Comparison of ENCODE assay signal across 1 cellular context in the genomic region with DNA sequence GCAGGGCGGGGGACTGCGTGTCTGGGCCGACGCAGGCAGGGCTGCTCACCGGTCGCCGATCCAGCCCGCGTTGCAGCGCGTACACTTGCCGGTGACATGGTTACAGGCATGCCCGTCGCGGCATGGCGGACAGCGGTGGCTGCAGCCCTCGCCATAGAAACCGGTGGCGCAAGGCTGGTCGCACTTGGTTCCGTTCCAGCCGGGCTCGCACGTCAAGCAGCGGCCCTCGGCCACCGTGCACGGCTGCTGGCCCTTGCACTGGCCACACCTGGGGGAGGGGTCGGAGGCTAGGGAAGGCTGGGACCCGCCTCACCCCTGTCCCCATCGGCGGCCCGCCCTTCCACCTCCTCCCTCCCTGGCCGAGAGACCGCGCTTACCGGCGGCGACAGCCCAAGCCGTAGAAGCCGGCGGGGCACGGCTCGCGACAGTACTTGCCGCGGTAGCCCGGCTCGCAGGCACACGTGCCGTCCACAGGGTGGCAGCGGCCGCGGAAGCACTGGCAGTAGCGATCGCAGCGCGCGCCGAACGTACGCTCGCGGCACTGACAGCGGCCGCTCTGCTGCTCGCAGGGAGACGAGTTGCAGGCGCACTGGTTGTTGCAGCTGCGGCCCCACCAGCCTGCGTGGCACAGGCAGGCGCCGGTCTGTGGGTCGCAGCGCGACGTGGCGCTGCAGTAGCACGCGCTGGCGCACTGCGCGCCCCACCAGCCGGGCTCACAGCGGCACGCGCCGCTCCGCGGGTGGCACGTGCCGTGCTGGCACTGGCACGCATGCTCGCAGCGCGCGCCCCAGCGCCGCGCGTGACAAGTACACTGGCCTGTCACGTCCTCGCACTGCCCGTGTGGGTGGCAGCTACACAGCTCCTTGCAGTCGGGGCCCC.
TF ChIP-seq lines count a peak whose summit lies in the region.

No MANE protein-coding gene starts in this region.

TF ChIP-seq in H1, 55 proteins besides CTCF, POLR2A, EP300 and RAD21:
- TF ChIP-seq SUZ12 (IDR thresholded peaks at IDR 0.05; ENCODE audit: low read length) (peak; percentile 22; the same call in 1 of the 2 replicates), GTF2F1 (IDR thresholded peaks at IDR 0.05; ENCODE audit: borderline replicate concordance, low read depth, low read length) (no peak), SP4 (IDR thresholded peaks at IDR 0.05; ENCODE audit: low read length) (no peak), TEAD4 (IDR thresholded peaks at IDR 0.05; ENCODE audit: low read depth, low read length) (peak; percentile 53; the same call in 1 of the 2 replicates), TCF12 (IDR thresholded peaks at IDR 0.05; ENCODE audit: low read depth, low read length) (no peak), CREB1 (IDR thresholded peaks at IDR 0.05) (peak; percentile 52; the same call in 1 of the 2 replicates), KDM4A (IDR thresholded peaks at IDR 0.05; ENCODE audit: low read depth, low read length, severe bottlenecking) (peak; percentile 90), GABPA (IDR thresholded peaks at IDR 0.05; ENCODE audit: borderline replicate concordance, insufficient read depth, low read length) (peak; percentile 48), SIN3A (conservative IDR thresholded peaks at IDR 0.05 in 1 of 2, IDR thresholded peaks at IDR 0.05 in 1 of 2; ENCODE audit: low read depth in 1 of 2, low read length in 2 of 2) (peak in 1 of 2 experiments; percentile 58; a peak in 1 of 4 replicates), EZH2 (IDR thresholded peaks at IDR 0.05; ENCODE audit: low read depth, low read length, severe bottlenecking) (peak; percentile 51), BACH1 (IDR thresholded peaks at IDR 0.05; ENCODE audit: low read length) (peak; percentile 47; the same call in 1 of the 2 replicates)
- TF ChIP-seq, protein P1, sequence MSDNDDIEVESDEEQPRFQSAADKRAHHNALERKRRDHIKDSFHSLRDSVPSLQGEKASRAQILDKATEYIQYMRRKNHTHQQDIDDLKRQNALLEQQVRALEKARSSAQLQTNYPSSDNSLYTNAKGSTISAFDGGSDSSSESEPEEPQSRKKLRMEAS (IDR thresholded peaks at IDR 0.05): peak; percentile 88
- TF ChIP-seq, protein P2, sequence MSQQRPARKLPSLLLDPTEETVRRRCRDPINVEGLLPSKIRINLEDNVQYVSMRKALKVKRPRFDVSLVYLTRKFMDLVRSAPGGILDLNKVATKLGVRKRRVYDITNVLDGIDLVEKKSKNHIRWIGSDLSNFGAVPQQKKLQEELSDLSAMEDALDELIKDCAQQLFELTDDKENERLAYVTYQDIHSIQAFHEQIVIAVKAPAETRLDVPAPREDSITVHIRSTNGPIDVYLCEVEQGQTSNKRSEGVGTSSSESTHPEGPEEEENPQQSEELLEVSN (IDR thresholded peaks at IDR 0.05): peak; percentile 79
